Comparison of ENCODE assay signal across 1 cellular context in genomic region chr6:318265-318890, GRCh38.
TF ChIP-seq lines count a peak whose summit lies in the region.

No MANE protein-coding gene starts in this region.

TF ChIP-seq in HepG2, 621 proteins besides CTCF, POLR2A, EP300 and RAD21 (continued from another document):
- TF ChIP-seq ZNF710 (CRISPR knock-in tag; IDR thresholded peaks at IDR 0.05; ENCODE audit: borderline replicate concordance) (no peak), ELF1 (CRISPR knock-in tag; IDR thresholded peaks at IDR 0.05) (no peak), TEAD3 (CRISPR knock-in tag; optimal IDR thresholded peaks at IDR 0.05; ENCODE audit: borderline replicate concordance) (no peak), BRD4 (CRISPR knock-in tag; IDR thresholded peaks at IDR 0.05) (no peak), ZNF768 (CRISPR knock-in tag; IDR thresholded peaks at IDR 0.05) (no peak), PTBP1 (IDR thresholded peaks at IDR 0.05; ENCODE audit: low read depth, low read length, poor library complexity, severe bottlenecking) (no peak), HNF4A (CRISPR knock-in tag; IDR thresholded peaks at IDR 0.05) (no peak), ATF6 (CRISPR knock-in tag; conservative IDR thresholded peaks at IDR 0.05) (no peak), ZNF547 (CRISPR knock-in tag; IDR thresholded peaks at IDR 0.05) (no peak), ZNF558 (CRISPR knock-in tag; IDR thresholded peaks at IDR 0.05; ENCODE audit: borderline replicate concordance) (no peak), SOX5 (CRISPR knock-in tag; IDR thresholded peaks at IDR 0.05; ENCODE audit: borderline replicate concordance) (no peak), MXD1 (CRISPR knock-in tag; IDR thresholded peaks at IDR 0.05) (no peak), CCDC6 (CRISPR knock-in tag; IDR thresholded peaks at IDR 0.05) (no peak), ADNP (CRISPR knock-in tag; IDR thresholded peaks at IDR 0.05) (no peak)
- TF ChIP-seq, protein P1, sequence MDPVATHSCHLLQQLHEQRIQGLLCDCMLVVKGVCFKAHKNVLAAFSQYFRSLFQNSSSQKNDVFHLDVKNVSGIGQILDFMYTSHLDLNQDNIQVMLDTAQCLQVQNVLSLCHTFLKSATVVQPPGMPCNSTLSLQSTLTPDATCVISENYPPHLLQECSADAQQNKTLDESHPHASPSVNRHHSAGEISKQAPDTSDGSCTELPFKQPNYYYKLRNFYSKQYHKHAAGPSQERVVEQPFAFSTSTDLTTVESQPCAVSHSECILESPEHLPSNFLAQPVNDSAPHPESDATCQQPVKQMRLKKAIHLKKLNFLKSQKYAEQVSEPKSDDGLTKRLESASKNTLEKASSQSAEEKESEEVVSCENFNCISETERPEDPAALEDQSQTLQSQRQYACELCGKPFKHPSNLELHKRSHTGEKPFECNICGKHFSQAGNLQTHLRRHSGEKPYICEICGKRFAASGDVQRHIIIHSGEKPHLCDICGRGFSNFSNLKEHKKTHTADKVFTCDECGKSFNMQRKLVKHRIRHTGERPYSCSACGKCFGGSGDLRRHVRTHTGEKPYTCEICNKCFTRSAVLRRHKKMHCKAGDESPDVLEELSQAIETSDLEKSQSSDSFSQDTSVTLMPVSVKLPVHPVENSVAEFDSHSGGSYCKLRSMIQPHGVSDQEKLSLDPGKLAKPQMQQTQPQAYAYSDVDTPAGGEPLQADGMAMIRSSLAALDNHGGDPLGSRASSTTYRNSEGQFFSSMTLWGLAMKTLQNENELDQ (CRISPR knock-in tag; IDR thresholded peaks at IDR 0.05; ENCODE audit: borderline replicate concordance) = no peak
